Comparison of ENCODE assay signal across 1 cellular context in the genomic region with DNA sequence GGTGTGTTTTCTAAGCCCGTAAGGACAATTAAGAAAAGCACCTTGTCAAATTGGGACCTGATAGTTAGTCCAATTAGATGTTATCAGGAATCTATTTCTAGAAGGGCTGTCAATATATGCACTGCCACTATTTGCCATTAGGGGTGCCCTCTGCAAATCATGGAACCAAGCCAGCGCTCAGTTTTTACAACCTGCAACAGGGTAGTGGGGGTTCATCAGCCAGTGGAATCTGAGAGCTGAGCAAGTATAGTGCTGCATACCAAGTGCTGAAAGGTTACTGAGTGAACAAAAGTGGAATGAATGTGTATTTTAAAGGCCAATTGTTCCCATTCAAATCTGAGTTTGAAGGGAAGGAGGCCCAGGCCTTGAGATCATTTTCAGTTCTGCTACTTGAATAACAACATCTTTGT.
TF ChIP-seq lines count a peak whose summit lies in the region.

No MANE protein-coding gene starts in this region.

TF ChIP-seq in GM23338, 12 proteins besides CTCF, POLR2A, EP300 and RAD21 (continued from another document):
- TF ChIP-seq ETS1 (IDR thresholded peaks at IDR 0.05), result no peak
- TF ChIP-seq, protein P1, sequence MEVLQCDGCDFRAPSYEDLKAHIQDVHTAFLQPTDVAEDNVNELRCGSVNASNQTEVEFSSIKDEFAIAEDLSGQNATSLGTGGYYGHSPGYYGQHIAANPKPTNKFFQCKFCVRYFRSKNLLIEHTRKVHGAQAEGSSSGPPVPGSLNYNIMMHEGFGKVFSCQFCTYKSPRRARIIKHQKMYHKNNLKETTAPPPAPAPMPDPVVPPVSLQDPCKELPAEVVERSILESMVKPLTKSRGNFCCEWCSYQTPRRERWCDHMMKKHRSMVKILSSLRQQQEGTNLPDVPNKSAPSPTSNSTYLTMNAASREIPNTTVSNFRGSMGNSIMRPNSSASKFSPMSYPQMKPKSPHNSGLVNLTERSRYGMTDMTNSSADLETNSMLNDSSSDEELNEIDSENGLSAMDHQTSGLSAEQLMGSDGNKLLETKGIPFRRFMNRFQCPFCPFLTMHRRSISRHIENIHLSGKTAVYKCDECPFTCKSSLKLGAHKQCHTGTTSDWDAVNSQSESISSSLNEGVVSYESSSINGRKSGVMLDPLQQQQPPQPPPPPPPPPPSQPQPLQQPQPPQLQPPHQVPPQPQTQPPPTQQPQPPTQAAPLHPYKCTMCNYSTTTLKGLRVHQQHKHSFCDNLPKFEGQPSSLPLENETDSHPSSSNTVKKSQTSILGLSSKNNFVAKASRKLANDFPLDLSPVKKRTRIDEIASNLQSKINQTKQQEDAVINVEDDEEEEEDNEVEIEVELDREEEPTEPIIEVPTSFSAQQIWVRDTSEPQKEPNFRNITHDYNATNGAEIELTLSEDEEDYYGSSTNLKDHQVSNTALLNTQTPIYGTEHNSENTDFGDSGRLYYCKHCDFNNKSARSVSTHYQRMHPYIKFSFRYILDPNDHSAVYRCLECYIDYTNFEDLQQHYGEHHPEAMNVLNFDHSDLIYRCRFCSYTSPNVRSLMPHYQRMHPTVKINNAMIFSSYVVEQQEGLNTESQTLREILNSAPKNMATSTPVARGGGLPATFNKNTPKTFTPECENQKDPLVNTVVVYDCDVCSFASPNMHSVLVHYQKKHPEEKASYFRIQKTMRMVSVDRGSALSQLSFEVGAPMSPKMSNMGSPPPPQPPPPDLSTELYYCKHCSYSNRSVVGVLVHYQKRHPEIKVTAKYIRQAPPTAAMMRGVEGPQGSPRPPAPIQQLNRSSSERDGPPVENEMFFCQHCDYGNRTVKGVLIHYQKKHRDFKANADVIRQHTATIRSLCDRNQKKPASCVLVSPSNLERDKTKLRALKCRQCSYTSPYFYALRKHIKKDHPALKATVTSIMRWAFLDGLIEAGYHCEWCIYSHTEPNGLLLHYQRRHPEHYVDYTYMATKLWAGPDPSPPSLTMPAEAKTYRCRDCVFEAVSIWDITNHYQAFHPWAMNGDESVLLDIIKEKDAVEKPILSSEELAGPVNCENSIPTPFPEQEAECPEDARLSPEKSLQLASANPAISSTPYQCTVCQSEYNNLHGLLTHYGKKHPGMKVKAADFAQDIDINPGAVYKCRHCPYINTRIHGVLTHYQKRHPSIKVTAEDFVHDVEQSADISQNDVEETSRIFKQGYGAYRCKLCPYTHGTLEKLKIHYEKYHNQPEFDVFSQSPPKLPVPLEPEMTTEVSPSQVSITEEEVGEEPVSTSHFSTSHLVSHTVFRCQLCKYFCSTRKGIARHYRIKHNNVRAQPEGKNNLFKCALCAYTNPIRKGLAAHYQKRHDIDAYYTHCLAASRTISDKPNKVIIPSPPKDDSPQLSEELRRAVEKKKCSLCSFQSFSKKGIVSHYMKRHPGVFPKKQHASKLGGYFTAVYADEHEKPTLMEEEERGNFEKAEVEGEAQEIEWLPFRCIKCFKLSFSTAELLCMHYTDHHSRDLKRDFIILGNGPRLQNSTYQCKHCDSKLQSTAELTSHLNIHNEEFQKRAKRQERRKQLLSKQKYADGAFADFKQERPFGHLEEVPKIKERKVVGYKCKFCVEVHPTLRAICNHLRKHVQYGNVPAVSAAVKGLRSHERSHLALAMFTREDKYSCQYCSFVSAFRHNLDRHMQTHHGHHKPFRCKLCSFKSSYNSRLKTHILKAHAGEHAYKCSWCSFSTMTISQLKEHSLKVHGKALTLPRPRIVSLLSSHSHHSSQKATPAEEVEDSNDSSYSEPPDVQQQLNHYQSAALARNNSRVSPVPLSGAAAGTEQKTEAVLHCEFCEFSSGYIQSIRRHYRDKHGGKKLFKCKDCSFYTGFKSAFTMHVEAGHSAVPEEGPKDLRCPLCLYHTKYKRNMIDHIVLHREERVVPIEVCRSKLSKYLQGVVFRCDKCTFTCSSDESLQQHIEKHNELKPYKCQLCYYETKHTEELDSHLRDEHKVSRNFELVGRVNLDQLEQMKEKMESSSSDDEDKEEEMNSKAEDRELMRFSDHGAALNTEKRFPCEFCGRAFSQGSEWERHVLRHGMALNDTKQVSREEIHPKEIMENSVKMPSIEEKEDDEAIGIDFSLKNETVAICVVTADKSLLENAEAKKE (CRISPR knock-in tag; IDR thresholded peaks at IDR 0.05), result no peak
- TF ChIP-seq, protein P2, sequence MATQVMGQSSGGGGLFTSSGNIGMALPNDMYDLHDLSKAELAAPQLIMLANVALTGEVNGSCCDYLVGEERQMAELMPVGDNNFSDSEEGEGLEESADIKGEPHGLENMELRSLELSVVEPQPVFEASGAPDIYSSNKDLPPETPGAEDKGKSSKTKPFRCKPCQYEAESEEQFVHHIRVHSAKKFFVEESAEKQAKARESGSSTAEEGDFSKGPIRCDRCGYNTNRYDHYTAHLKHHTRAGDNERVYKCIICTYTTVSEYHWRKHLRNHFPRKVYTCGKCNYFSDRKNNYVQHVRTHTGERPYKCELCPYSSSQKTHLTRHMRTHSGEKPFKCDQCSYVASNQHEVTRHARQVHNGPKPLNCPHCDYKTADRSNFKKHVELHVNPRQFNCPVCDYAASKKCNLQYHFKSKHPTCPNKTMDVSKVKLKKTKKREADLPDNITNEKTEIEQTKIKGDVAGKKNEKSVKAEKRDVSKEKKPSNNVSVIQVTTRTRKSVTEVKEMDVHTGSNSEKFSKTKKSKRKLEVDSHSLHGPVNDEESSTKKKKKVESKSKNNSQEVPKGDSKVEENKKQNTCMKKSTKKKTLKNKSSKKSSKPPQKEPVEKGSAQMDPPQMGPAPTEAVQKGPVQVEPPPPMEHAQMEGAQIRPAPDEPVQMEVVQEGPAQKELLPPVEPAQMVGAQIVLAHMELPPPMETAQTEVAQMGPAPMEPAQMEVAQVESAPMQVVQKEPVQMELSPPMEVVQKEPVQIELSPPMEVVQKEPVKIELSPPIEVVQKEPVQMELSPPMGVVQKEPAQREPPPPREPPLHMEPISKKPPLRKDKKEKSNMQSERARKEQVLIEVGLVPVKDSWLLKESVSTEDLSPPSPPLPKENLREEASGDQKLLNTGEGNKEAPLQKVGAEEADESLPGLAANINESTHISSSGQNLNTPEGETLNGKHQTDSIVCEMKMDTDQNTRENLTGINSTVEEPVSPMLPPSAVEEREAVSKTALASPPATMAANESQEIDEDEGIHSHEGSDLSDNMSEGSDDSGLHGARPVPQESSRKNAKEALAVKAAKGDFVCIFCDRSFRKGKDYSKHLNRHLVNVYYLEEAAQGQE (IDR thresholded peaks at IDR 0.05; ENCODE audit: unreplicated experiment), result no peak
- TF ChIP-seq ZNF114 (CRISPR knock-in tag; IDR thresholded peaks at IDR 0.05), result no peak
- no peak for TF ChIP-seq EZH2phosphoT487 (IDR thresholded peaks at IDR 0.05; ENCODE audit: unreplicated experiment)
- TF ChIP-seq ZNF331 (CRISPR knock-in tag; IDR thresholded peaks at IDR 0.05; ENCODE audit: low read depth), result no peak
- TF ChIP-seq STAT1 (IDR thresholded peaks at IDR 0.05; ENCODE audit: unreplicated experiment), result no peak
- TF ChIP-seq EZH2 (IDR thresholded peaks at IDR 0.05; ENCODE audit: low read depth, unreplicated experiment), result no peak
- TF ChIP-seq JUNB (IDR thresholded peaks at IDR 0.05; ENCODE audit: unreplicated experiment), result no peak
TF ChIP-seq in GM23338: peak in this region for 0.
